In the genomic region with DNA sequence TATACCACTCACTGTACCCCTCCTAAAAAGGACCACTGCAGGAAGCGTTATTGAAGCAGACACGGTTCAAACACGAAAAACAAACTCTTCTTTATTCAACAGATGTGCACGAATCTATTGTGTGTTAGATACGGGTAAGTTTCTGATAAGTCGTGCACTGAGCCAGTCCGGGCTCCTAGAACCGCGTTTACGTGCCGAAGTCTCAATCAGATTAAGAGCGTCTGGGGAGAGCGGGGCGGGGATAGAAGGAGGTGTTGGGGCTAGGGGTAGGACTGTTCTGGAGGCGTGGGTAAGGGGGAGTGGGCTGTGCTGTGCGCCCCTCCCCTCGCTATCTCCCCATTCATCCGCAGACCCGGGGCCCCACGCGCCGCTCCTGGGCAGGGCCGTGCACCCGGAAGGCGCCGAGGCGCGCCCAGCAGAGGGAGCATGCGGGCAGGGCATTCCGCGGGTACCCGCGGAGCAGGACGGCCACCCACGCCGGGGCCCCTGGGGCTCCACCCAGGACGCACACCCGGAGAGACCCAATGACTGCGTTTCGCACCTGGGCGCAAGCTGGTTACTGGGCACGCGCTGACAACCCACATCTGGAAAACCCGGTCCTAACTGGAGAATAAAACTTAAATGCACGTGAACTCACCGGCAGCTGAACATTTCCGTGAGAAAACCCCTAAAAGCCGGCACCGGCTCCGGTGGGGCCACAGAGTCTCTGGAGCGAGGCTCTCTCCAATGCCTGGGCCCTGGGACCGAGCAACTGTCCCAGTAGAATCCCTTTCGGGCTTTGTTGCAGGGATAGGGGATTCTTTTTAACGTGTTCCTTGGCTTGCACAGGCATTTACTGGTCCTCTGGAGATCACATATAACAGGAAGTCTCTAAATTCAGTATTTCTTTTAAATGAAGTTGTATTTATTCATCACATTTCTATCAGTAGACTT, we compare ENCODE assay signal across 8 cellular contexts. TPM values are rescaled to one million over a fixed set of nuclear protein-coding genes. Genes with fewer than 3 reads are reported as not detected.
DNase-seq lines count a peak whose midpoint lies in the region; ATAC-seq, FAIRE-seq and TF ChIP-seq lines count a peak whose summit lies in the region.

No MANE protein-coding gene starts in this region.

- H3K4me1 ChIP-seq in A549 (peaks cover 27% of the 10 kb centered on the region), keratinocyte (ENCODE audit: control insufficient read depth, extremely low read depth, insufficient read depth, low read length) (peaks cover 23% of the 10 kb centered on the region)

- ATAC-seq in A549: peak; percentile 92 to 93
- peak; percentile 39 for ATAC-seq in GM18508 (IDR thresholded peaks at IDR 0.05; ENCODE audit: insufficient read depth, unreplicated experiment)
- peak; percentile 81 for ATAC-seq in HG02970 (IDR thresholded peaks at IDR 0.05; ENCODE audit: low FRiP score, unreplicated experiment)
- ATAC-seq in activated CD4-positive, CD25-positive, alpha-beta regulatory T cell treated with anti-CD3 and anti-CD28 coated beads, Interleukin-2, amount 50 U/mL, for 24 hours: peak; percentile 86
- ATAC-seq in central memory CD8-positive, alpha-beta T cell (replicated peaks; ENCODE audit: extremely low read depth, poor library complexity, severe bottlenecking): peak; percentile 80

- POLR2A ChIA-PET in A549 (lab: Yijun Ruan, JAX): interaction anchor here (0.6 to 2.5 kb wide), 8 partner anchors 22 to 695 kb away, joined by 3 to 33 read pairs (median 6); partner anchors contain the start of genes WEE1 and ZNF143

- H2AFZ ChIP-seq in keratinocyte (ENCODE audit: control insufficient read depth, low read length): peak overlapping the region; percentile 71

- H3K9me3 Mint-ChIP-seq in central memory CD8-positive, alpha-beta T cell: no peaks in the 10 kb centered on the region

- peak; percentile 57 for TF ChIP-seq POLR2A in A549 (IDR thresholded peaks at IDR 0.05; ENCODE audit: low read length)

- H3K27me3 ChIP-seq in keratinocyte (ENCODE audit: control insufficient read depth, extremely low read depth, insufficient read depth, low read length): no peaks in the 10 kb centered on the region

- peak overlapping the region; percentile 94 to 97 for H3K27ac ChIP-seq in A549
- peak overlapping the region; percentile 94 for H3K27ac ChIP-seq in keratinocyte (ENCODE audit: control insufficient read depth, insufficient read depth, low read length)

- H4K20me1 ChIP-seq in keratinocyte (ENCODE audit: control insufficient read depth, extremely low read depth, insufficient read depth, low read length): no peaks in the 10 kb centered on the region

- TF ChIP-seq CTCF in A549 (IDR thresholded peaks at IDR 0.05) (peak; percentile 82), keratinocyte (optimal IDR thresholded peaks at IDR 0.05 in 1 of 3, IDR thresholded peaks at IDR 0.05 in 1 of 3, conservative IDR thresholded peaks at IDR 0.05 in 1 of 3; ENCODE audit: extremely low read depth in 1 of 3, insufficient read depth in 2 of 3, low read length in 3 of 3) (peak; percentile 53 to 88 (median 87))

- H3K27me3 Mint-ChIP-seq in central memory CD8-positive, alpha-beta T cell: no peaks in the 10 kb centered on the region

- DNase-seq in A549 (ENCODE audit: low read depth in 1 of 2, low spot score in 1 of 2) (peak; percentile 84 to 89), NCI-H2171 treated with DMSO at 0.1 percent for 48 hours (lab: John Stamatoyannopoulos, UW) (peak; percentile 52), keratinocyte (ENCODE audit: low read depth, low spot score) (peak; percentile 50)
- peak; percentile 79 to 81 for DNase-seq in central memory CD8-positive, alpha-beta T cell (ENCODE audit: low spot score in 2 of 2)
- DNase-seq in stimulated activated CD4-positive, alpha-beta T cell treated with anti-CD3 and anti-CD28 coated beads, Interleukin-15, amount 100 ng/mL, for 1 hour (ENCODE audit: low read depth in 1 of 2, low spot score in 1 of 2): peak; percentile 79 to 92

- H3K27ac Mint-ChIP-seq in central memory CD8-positive, alpha-beta T cell (ENCODE audit: low read depth): peak overlapping the region; percentile 95

- H3K36me3 ChIP-seq in keratinocyte (ENCODE audit: control insufficient read depth in 2 of 2, extremely low read depth in 1 of 2, insufficient read depth in 2 of 2, low read length in 2 of 2): no peaks in the 10 kb centered on the region

- CTCF ChIA-PET in A549 (lab: Yijun Ruan, JAX): interaction anchor here (0.7 to 5.9 kb wide), 61 partner anchors 8 to 927 kb away, joined by 3 to 100 read pairs (median 4); partner anchors contain the start of genes ADM, RNF141, SWAP70 and WEE1

- FAIRE-seq in A549 (lab: Jason Lieb, UNC) (no peak), keratinocyte (lab: Jason Lieb, UNC) (no peak)

- dilution Hi-C loops in keratinocyte (cut with MboI; ENCODE audit: extremely low pct_ligation_motif_present, low sequenced_read_pairs): no loop called here

- TF ChIP-seq RAD21 in A549 (conservative IDR thresholded peaks at IDR 0.05 in 1 of 2, IDR thresholded peaks at IDR 0.05 in 1 of 2): peak; percentile 71 to 90

- peaks cover 5% of the 10 kb centered on the region for H3K36me3 Mint-ChIP-seq in central memory CD8-positive, alpha-beta T cell (ENCODE audit: insufficient read depth)

- H3K9me3 ChIP-seq in A549: no peaks in the 10 kb centered on the region
- no peaks in the 10 kb centered on the region for H3K9me3 ChIP-seq in keratinocyte (ENCODE audit: control insufficient read depth, low read depth, low read length)

- peaks cover 13% of the 10 kb centered on the region for H3K4me1 Mint-ChIP-seq in central memory CD8-positive, alpha-beta T cell

- H3K9ac ChIP-seq in keratinocyte (ENCODE audit: control insufficient read depth, extremely low read depth, insufficient read depth, low read length): peak overlapping the region; percentile 89

- H3K4me3 Mint-ChIP-seq in central memory CD8-positive, alpha-beta T cell: peak overlapping the region; percentile 90

- H3K9me1 ChIP-seq in keratinocyte (ENCODE audit: control insufficient read depth, extremely low read depth, insufficient read depth, low read length): no peaks in the 10 kb centered on the region

- H3K4me3 ChIP-seq in A549: peak overlapping the region; percentile 42
- H3K4me3 ChIP-seq in keratinocyte (ENCODE audit: control insufficient read depth in 2 of 3, extremely low read depth in 1 of 3, insufficient read depth in 2 of 3, low read depth in 1 of 3, low read length in 3 of 3): peak overlapping the region; percentile 29 to 65 (median 63)

- no peak for TF ChIP-seq EP300 in A549 (IDR thresholded peaks at IDR 0.05)

- H3K4me2 ChIP-seq in A549 (peak overlapping the region; percentile 95), keratinocyte (ENCODE audit: control insufficient read depth, extremely low read depth, insufficient read depth, low read depth, low read length) (peak overlapping the region; percentile 89)

- H3K79me2 ChIP-seq in keratinocyte (ENCODE audit: control insufficient read depth, insufficient read depth, low read length): no peaks in the 10 kb centered on the region

- 7% methylated on average over 23 of the region's 54 CpGs for WGBS in A549 (ENCODE audit: missing lambda C conversion rate)

TF ChIP-seq in A549, 52 proteins besides CTCF, POLR2A, EP300 and RAD21 (continues in another document):
- TF ChIP-seq ZFP36 (IDR thresholded peaks at IDR 0.05; ENCODE audit: borderline replicate concordance, partially characterized antibody): no peak
- no peak for TF ChIP-seq HDAC2 (IDR thresholded peaks at IDR 0.05)
- TF ChIP-seq, protein P1, sequence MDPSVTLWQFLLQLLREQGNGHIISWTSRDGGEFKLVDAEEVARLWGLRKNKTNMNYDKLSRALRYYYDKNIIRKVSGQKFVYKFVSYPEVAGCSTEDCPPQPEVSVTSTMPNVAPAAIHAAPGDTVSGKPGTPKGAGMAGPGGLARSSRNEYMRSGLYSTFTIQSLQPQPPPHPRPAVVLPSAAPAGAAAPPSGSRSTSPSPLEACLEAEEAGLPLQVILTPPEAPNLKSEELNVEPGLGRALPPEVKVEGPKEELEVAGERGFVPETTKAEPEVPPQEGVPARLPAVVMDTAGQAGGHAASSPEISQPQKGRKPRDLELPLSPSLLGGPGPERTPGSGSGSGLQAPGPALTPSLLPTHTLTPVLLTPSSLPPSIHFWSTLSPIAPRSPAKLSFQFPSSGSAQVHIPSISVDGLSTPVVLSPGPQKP (IDR thresholded peaks at IDR 0.05; ENCODE audit: low read depth, low read length): no peak
- no peak for TF ChIP-seq RCOR1 (IDR thresholded peaks at IDR 0.05; ENCODE audit: low read depth, low read length)
- TF ChIP-seq MAFK (IDR thresholded peaks at IDR 0.05; ENCODE audit: partially characterized antibody): no peak
- TF ChIP-seq CHD4 (IDR thresholded peaks at IDR 0.05; ENCODE audit: borderline replicate concordance): no peak

RNA-seq across cellular contexts. Expression of gene WEE1, which starts 40.6 kb away (rescaled TPM):
- polyA plus RNA-seq in A549 (2011; rRNA removed) (32.8 and 41.3 TPM in 2 replicates), A549 (2017; fragmentation: RNase III; extraction: RNeasy Plus Mini Kit Qiagen cat#74134 plus additional on column Dnase treatment) (18.6 to 19.5 TPM (median 18.6 TPM) in 3 replicates), keratinocyte (18.2 to 39.2 TPM (median 19.9 TPM) in 3 replicates)
- 13.2 and 15.5 TPM in 2 replicates for polyA plus RNA-seq in A549 (2012; cell fraction: cytosol; rRNA removed)
- polyA plus RNA-seq in A549 (2012; cell fraction: nucleus; rRNA removed): 24.6 and 34.6 TPM in 2 replicates
- 20.2 and 32.0 TPM in 2 replicates for polyA minus RNA-seq in A549 (2011; rRNA and poly(A)+ RNA removed)
- 169 TPM for polyA plus RNA-seq in keratinocyte (2011; ENCODE audit: low read depth)
- 8.5 and 15.1 TPM in 2 replicates for polyA plus RNA-seq in keratinocyte (2011; cell fraction: cytosol; rRNA removed)
- polyA plus RNA-seq in keratinocyte (2011; cell fraction: nucleus; rRNA removed): 29.7 and 38.1 TPM in 2 replicates
- polyA plus RNA-seq in keratinocyte (2012; ENCODE audit: low replicate concordance): 11.3 and 33.3 TPM in 2 replicates
- polyA minus RNA-seq in keratinocyte: 3.1 to 33.5 TPM (median 19.8 TPM) in 3 replicates
- polyA minus RNA-seq in keratinocyte (2011; cell fraction: cytosol; rRNA and poly(A)+ RNA removed): 10.6 TPM
- polyA minus RNA-seq in keratinocyte (2011; cell fraction: nucleus; rRNA and poly(A)+ RNA removed): 16.2 and 29.6 TPM in 2 replicates

RNA-seq across cellular contexts. Expression of gene SWAP70, which starts 49.8 kb away (rescaled TPM):
- polyA plus RNA-seq in A549 (2011; rRNA removed) (21.8 and 24.5 TPM in 2 replicates), A549 (2017; fragmentation: RNase III; extraction: RNeasy Plus Mini Kit Qiagen cat#74134 plus additional on column Dnase treatment) (23.6 to 25.5 TPM (median 25.2 TPM) in 3 replicates), keratinocyte (20.6 to 28.5 TPM (median 27.6 TPM) in 3 replicates)
- 10.1 and 10.5 TPM in 2 replicates for polyA plus RNA-seq in A549 (2012; cell fraction: cytosol; rRNA removed)
- polyA plus RNA-seq in A549 (2012; cell fraction: nucleus; rRNA removed): 4.0 and 7.3 TPM in 2 replicates
- 9.5 and 11.4 TPM in 2 replicates for polyA minus RNA-seq in A549 (2011; rRNA and poly(A)+ RNA removed)
- 62.8 TPM for polyA plus RNA-seq in keratinocyte (2011; ENCODE audit: low read depth)
- polyA plus RNA-seq in keratinocyte (2011; cell fraction: cytosol; rRNA removed): 23.9 and 32.2 TPM in 2 replicates
- 29.5 and 36.9 TPM in 2 replicates for polyA plus RNA-seq in keratinocyte (2011; cell fraction: nucleus; rRNA removed)
- 22.5 and 28.6 TPM in 2 replicates for polyA plus RNA-seq in keratinocyte (2012; ENCODE audit: low replicate concordance)
- 9.8 to 28.4 TPM (median 17.2 TPM) in 3 replicates for polyA minus RNA-seq in keratinocyte
- polyA minus RNA-seq in keratinocyte (2011; cell fraction: cytosol; rRNA and poly(A)+ RNA removed): 25.9 TPM
- 12.7 and 28.9 TPM in 2 replicates for polyA minus RNA-seq in keratinocyte (2011; cell fraction: nucleus; rRNA and poly(A)+ RNA removed)

Comparison
In these comparisons a context has a peak if more than half of its experiments do, and no peak if none do; other contexts are left out.
1. Peak in every context shown above with its lines: DNase-seq, ATAC-seq, H3K4me3 ChIP-seq and H3K27ac ChIP-seq.
2. ATAC-seq: peak in every context shown above with its lines; median percentile 92 in A549; 86 in activated CD4-positive, CD25-positive, alpha-beta regulatory T cell treated with anti-CD3 and anti-CD28 coated beads, Interleukin-2, amount 50 U/mL, for 24 hours; 81 in HG02970; 80 in central memory CD8-positive, alpha-beta T cell; 39 in GM18508.